8 cellular contexts compared by ENCODE assay signal in the genomic region with DNA sequence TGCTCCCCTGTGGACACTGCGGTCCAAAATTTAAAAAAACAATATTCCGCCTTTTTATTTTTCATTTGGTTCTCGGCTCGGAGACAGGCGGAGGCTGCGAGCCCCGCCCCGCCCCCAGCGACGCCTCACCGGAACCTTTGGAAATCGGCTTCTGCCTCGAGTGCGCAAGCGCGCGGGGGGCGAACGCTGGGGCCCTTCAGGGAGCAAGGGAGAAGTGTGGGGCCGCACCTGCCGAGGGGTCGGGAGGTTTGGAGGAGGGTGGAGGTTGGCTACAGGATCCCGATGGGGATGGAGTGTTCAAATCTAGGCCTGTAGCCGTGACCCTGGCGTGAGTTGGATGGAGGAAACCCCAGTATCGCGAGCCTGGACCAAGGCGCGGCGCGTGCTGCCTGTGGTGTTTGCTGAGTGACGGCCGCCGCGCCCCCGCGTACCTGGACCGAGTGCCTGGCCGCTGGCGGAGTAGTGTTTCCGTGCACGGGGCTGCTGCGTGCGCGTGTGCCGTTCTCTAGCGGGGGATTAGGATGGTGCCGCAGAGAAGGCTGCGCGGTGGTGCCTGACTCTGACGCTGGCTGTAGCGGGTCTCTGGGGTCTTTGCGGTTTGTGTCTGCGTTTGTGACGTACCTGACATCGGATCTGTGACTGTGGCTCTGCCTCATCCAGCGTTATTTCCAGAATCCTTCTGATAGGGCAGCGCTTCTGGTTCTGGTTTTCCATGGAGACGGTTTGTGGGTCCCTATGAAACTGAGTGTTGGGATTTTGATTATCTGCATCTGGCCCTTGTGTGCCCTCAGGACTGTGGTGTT. TPM values are rescaled to one million over a fixed set of nuclear protein-coding genes. Genes with fewer than 3 reads are reported as not detected.
DNase-seq lines count a peak whose midpoint lies in the region; ATAC-seq and TF ChIP-seq lines count a peak whose summit lies in the region.

No MANE protein-coding gene starts in this region.

- H3K27me3 Mint-ChIP-seq in CD14-positive monocyte (ENCODE audit: low read depth in 3 of 3) (peaks cover 2 to 8% (median 3%) of the 10 kb centered on the region in 3 donors), natural killer cell (ENCODE audit: low read depth in 2 of 2) (no peaks in the 10 kb centered on the region)

- intact Hi-C loops in CD14-positive monocyte (cut with micrococcal nuclease) (no loop called here), natural killer cell (cut with micrococcal nuclease) (loop anchor here (2.0 kb wide), 1 partner anchor 61 kb away; the partner anchor contains the start of genes ZNF540 and ZNF571)

- H3K36me3 Mint-ChIP-seq in CD14-positive monocyte = peaks cover 3 to 5% of the 10 kb centered on the region in 2 donors
- H3K36me3 Mint-ChIP-seq in natural killer cell = no peaks in the 10 kb centered on the region

- ATAC-seq in GM19395 (IDR thresholded peaks at IDR 0.05; ENCODE audit: unreplicated experiment) (peak; percentile 59), HG03565 (IDR thresholded peaks at IDR 0.05; ENCODE audit: unreplicated experiment) (peak; percentile 45), natural killer cell (peak; percentile 76 to 85 (median 77))

- H3K27ac Mint-ChIP-seq in CD14-positive monocyte = peak overlapping the region in 6 of 7 donors; percentile 67 to 88 (median 81)
- H3K27ac Mint-ChIP-seq in natural killer cell = peak overlapping the region; percentile 80 to 99

- H3K4me1 Mint-ChIP-seq in CD14-positive monocyte (peaks cover 23% of the 10 kb centered on the region), natural killer cell (peaks cover 30 to 32% of the 10 kb centered on the region in 2 donors)

- TF ChIP-seq CTCF in CD14-positive monocyte (IDR thresholded peaks at IDR 0.05) (no peak), fibroblast of mammary gland (conservative IDR thresholded peaks at IDR 0.05; ENCODE audit: control insufficient read depth, insufficient read depth, low read depth, low read length) (no peak), natural killer cell (IDR thresholded peaks at IDR 0.05) (no peak)

- peak overlapping the region; percentile 79 for H3K4me3 ChIP-seq in fibroblast of mammary gland (ENCODE audit: control insufficient read depth, low read depth, low read length)

- H3K4me3 Mint-ChIP-seq in CD14-positive monocyte (peak overlapping the region; percentile 94 to 96), natural killer cell (peak overlapping the region; percentile 97)

- DNase-seq in CD14-positive monocyte (ENCODE audit: low spot score) (peak; percentile 54), OCI-M2 (lab: John Stamatoyannopoulos, UW; ENCODE audit: unreplicated experiment) (peak; percentile 99), fibroblast of mammary gland (ENCODE audit: low read depth) (peak; percentile 70), natural killer cell (peak; percentile 69)
- DNase-seq in activated T-helper 1 cell treated with anti-CD3 and anti-CD28 coated beads, Interleukin-2, amount 50 U/mL, for 16 hours (ENCODE audit: low read depth in 1 of 2, low spot score in 1 of 2) = peak; percentile 61 to 67
- peak; percentile 73 to 90 (median 83) for DNase-seq in stimulated activated naive CD4-positive, alpha-beta T cell (lab: John Stamatoyannopoulos, UW)

- H3K9me3 Mint-ChIP-seq in CD14-positive monocyte = peaks cover 8 to 40% (median 27%) of the 10 kb centered on the region in 7 donors
- no peaks in the 10 kb centered on the region for H3K9me3 Mint-ChIP-seq in natural killer cell

RNA-seq across cellular contexts. Expression of gene ZFP30, which starts 0.6 kb away (rescaled TPM):
- polyA plus RNA-seq in CD14-positive monocyte = under 1 TPM; 0.28 to 0.46 TPM
- 10 to 100 TPM in 1 of 3 donors, 1 to 10 TPM in 2; 7.8 to 10.3 (median 8.9) TPM for total RNA-seq in natural killer cell

Comparison
In these comparisons a context has a peak if more than half of its experiments do, and no peak if none do; other contexts are left out.
1. Peak in every context shown above with its lines: DNase-seq, ATAC-seq and H3K4me3 ChIP-seq.